Comparison of ENCODE assay signal across 18 cellular contexts in the genomic region with DNA sequence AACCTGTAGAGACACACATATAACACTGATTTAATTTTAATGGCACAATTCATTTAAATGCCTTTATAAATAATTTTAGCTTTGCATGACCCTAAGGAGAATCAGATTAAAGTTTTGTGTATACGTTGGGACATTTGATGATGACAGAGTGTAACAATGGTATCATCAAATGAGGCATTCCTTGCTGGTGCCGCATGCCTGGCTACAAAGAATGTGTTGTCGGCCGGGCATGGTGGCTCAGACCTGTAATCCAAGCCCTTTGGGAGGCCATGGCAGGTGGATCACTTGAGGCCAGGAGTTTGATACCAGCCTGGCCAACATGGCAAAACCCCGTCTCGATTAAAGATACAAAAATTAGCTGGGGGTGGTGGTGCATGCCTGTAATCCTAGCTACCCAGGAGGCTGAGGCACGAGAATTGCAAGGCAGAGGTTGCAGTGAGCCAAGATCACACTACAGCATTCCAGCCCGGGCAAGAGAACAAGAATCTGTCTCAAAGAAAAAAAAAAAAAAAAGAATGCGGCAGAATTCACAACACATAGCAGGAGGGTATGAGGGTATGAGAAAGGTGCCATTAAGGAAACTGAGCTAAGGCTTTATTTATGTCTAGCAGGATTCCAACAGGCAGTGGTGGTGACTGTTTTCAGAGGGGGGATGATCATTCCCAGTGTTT. TPM values are rescaled to one million over a fixed set of nuclear protein-coding genes. Genes with fewer than 3 reads are reported as not detected.
DNase-seq lines count a peak whose midpoint lies in the region; ATAC-seq, FAIRE-seq and TF ChIP-seq lines count a peak whose summit lies in the region.
"Had no signal": no experiment of that assay in that cellular context is flagged by ENCODE, and none has a peak within 500 bp of the region (broad histone marks: within the 10 kb centered on the region; RNA-seq: fewer than 3 reads in every experiment).

No MANE protein-coding gene starts in this region.

- DNase-seq in heart left ventricle (no peak), cardiac septum (ENCODE audit: low spot score) (no peak), H1 (ENCODE audit: low read depth in 1 of 2, low spot score in 2 of 2) (no peak), left kidney (ENCODE audit: low read depth, low spot score) (peak; percentile 81), WERI-Rb-1 (no peak), glutamatergic neuron (no peak), GM13977 (ENCODE audit: low spot score) (no peak)
- DNase-seq: 8988T; adrenal gland; CD4-positive, alpha-beta T cell; colonic mucosa; NCI-H1417; pancreas; spleen; stimulated activated naive B cell treated with anti-CD40 and anti-IgM and Interleukin-4, amounts not matched to agents 10 μg/mL and 1 μg/mL and 100 μg/mL, for 72 hours had no signal

- H3K4ac ChIP-seq in H1 (replicated peaks; ENCODE audit: insufficient read length, low read depth, low read length), result no peak overlapping the region

- peaks cover 3 to 78% of the 10 kb centered on the region in 2 experiments for H3K79me2 ChIP-seq in H1 (ENCODE audit: control insufficient read depth in 1 of 2, insufficient read depth in 2 of 2, low read length in 2 of 2)

- no peak overlapping the region for H3K56ac ChIP-seq in H1 (replicated peaks; ENCODE audit: insufficient read length, low read depth, low read length)

- H3K4me3 ChIP-seq in heart left ventricle (no peak overlapping the region), H1 (ENCODE audit: extremely low read depth in 1 of 4, insufficient read depth in 2 of 4, low read depth in 3 of 4, low read length in 4 of 4) (no peak overlapping the region), WERI-Rb-1 (ENCODE audit: low read depth, low read length) (no peak overlapping the region)
- H3K4me3 ChIP-seq: adrenal gland, colonic mucosa, pancreas, spleen, tibial nerve had no signal

- H3K27ac ChIP-seq in heart left ventricle, result no peak overlapping the region
- H3K27ac ChIP-seq in H1 (ENCODE audit: low read depth, low read length), result no peak overlapping the region
- no peak overlapping the region for H3K27ac ChIP-seq in WERI-Rb-1
- H3K27ac ChIP-seq: adrenal gland, colonic mucosa, pancreas, spleen, tibial nerve had no signal

- peaks cover 1% of the 10 kb centered on the region for H3K27me3 Mint-ChIP-seq in glutamatergic neuron (ENCODE audit: unreplicated experiment)

- POLR2A ChIA-PET in H1 (lab: Charles Lee; ENCODE audit: partially characterized antibody), result interaction anchor here (1.3 to 1.4 kb wide), 2 partner anchors 57 to 59 kb away, joined by 3 to 5 read pairs; a partner anchor contains a TSS

- H3K27me3 ChIP-seq in heart left ventricle (no peaks in the 10 kb centered on the region), H1 (replicated peaks in 1 of 4; ENCODE audit: control insufficient read depth in 3 of 4, extremely low read depth in 1 of 4, insufficient read depth in 3 of 4, low read length in 3 of 4) (no peaks in the 10 kb centered on the region), WERI-Rb-1 (ENCODE audit: insufficient read depth, low read depth, severe bottlenecking) (no peaks in the 10 kb centered on the region)
- H3K27me3 ChIP-seq: adrenal gland, colonic mucosa, pancreas, spleen, tibial nerve had no signal

- CTCF ChIA-PET in H1 (lab: Charles Lee; ENCODE audit: partially characterized antibody), result interaction anchor here (0.7 to 1.7 kb wide), 9 partner anchors 14 to 160 kb away, joined by 3 to 5 read pairs (median 3); no protein-coding TSS in a partner anchor

- no peak for TF ChIP-seq CTCF in heart left ventricle (IDR thresholded peaks at IDR 0.05)
- no peak for TF ChIP-seq CTCF in H1 (IDR thresholded peaks at IDR 0.05; ENCODE audit: control extremely low read depth in 1 of 3, insufficient read depth in 1 of 3, low read depth in 1 of 3, low read length in 3 of 3)
- TF ChIP-seq CTCF in WERI-Rb-1 (IDR thresholded peaks at IDR 0.05; ENCODE audit: low read depth, low read length), result no peak
- TF ChIP-seq CTCF in glutamatergic neuron (IDR thresholded peaks at IDR 0.05; ENCODE audit: partially characterized antibody, unreplicated experiment), result no peak
- TF ChIP-seq CTCF in GM13977 (IDR thresholded peaks at IDR 0.05; ENCODE audit: extremely low read depth, insufficient read depth, missing control alignments), result no peak

- no peak for TF ChIP-seq POLR2A in heart left ventricle (IDR thresholded peaks at IDR 0.05)
- no peak for TF ChIP-seq POLR2A in H1 (IDR thresholded peaks at IDR 0.05; ENCODE audit: control extremely low read depth in 1 of 2, low read depth in 2 of 2, low read length in 2 of 2)

- H3K36me3 ChIP-seq in heart left ventricle (no peaks in the 10 kb centered on the region), H1 (ENCODE audit: control insufficient read depth in 2 of 4, insufficient read depth in 4 of 4, low read length in 3 of 4) (no peaks in the 10 kb centered on the region), WERI-Rb-1 (no peaks in the 10 kb centered on the region)
- H3K36me3 ChIP-seq: adrenal gland, colonic mucosa, pancreas, spleen, tibial nerve had no signal

- no peaks in the 10 kb centered on the region for H3K36me3 Mint-ChIP-seq in glutamatergic neuron (ENCODE audit: unreplicated experiment)
- H3K36me3 Mint-ChIP-seq: stimulated activated naive B cell treated with anti-CD40 and anti-IgM and Interleukin-4, amounts not matched to agents 10 μg/mL and 1 μg/mL and 100 μg/mL, for 72 hours had no signal

- in situ Hi-C loops in GM13977 (cut with MboI; ENCODE audit: low pct_unique_long_range_greater_than_20kb, low sequenced_read_pairs, unreplicated experiment), result no loop called here

- intact Hi-C loops in heart left ventricle (cut with DNase I) (loop anchor here in 2 of 10 donors (5.0 to 10.0 kb wide), 3 partner anchors 52 to 88 kb away; no protein-coding TSS in a partner anchor), cardiac septum (cut with DNase I) (no loop called here)

- no peak overlapping the region for H2BK15ac ChIP-seq in H1 (ENCODE audit: low read length)

- 0 out of 2 replicates have a peak overlapping the region, but pooled peaks have one; percentile 11 for H2BK5ac ChIP-seq in H1 (ENCODE audit: low read depth, low read length)

- no peak overlapping the region for H4K8ac ChIP-seq in H1 (ENCODE audit: extremely low read depth, insufficient read depth, low read length)

- H3K18ac ChIP-seq in H1 (ENCODE audit: extremely low read depth, low read length), result no peak overlapping the region

- peaks cover 6% of the 10 kb centered on the region for H3K4me1 Mint-ChIP-seq in glutamatergic neuron (ENCODE audit: low read depth, unreplicated experiment)
- H3K4me1 Mint-ChIP-seq: stimulated activated naive B cell treated with anti-CD40 and anti-IgM and Interleukin-4, amounts not matched to agents 10 μg/mL and 1 μg/mL and 100 μg/mL, for 72 hours had no signal

- H3K9me3 Mint-ChIP-seq in glutamatergic neuron (ENCODE audit: unreplicated experiment), result no peaks in the 10 kb centered on the region
- H3K9me3 Mint-ChIP-seq: activated T-helper 2 cell treated with anti-CD3 and anti-CD28 coated beads, Interferon-gamma antibody, Interleukin-2, Interleukin-4, amounts not matched to agents 10 μg/mL and 5 μg/mL and 100 μg/mL, durations not matched to agents 14 hours and 24 hours and 36 hours; CD4-positive, alpha-beta T cell; stimulated activated naive B cell treated with anti-CD40 and anti-IgM and Interleukin-4, amounts not matched to agents 10 μg/mL and 1 μg/mL and 100 μg/mL, for 72 hours had no signal

- H3K4me2 ChIP-seq in H1 (ENCODE audit: insufficient read depth in 1 of 2, low read depth in 2 of 2, low read length in 2 of 2), result no peak overlapping the region

- H2BK120ac ChIP-seq in H1 (replicated peaks; ENCODE audit: low read depth, low read length), result no peak overlapping the region

- H3K14ac ChIP-seq in H1 (ENCODE audit: insufficient read length), result no peak overlapping the region

- no peak overlapping the region for H2AFZ ChIP-seq in H1 (ENCODE audit: low read length)

- H3K27ac Mint-ChIP-seq in glutamatergic neuron (ENCODE audit: unreplicated experiment), result no peak overlapping the region
- H3K27ac Mint-ChIP-seq: activated T-helper 2 cell treated with anti-CD3 and anti-CD28 coated beads, Interferon-gamma antibody, Interleukin-2, Interleukin-4, amounts not matched to agents 10 μg/mL and 5 μg/mL and 100 μg/mL, durations not matched to agents 14 hours and 24 hours and 36 hours; CD4-positive, alpha-beta T cell; stimulated activated naive B cell treated with anti-CD40 and anti-IgM and Interleukin-4, amounts not matched to agents 10 μg/mL and 1 μg/mL and 100 μg/mL, for 72 hours had no signal

- no peak overlapping the region for H2AK5ac ChIP-seq in H1 (ENCODE audit: low read depth, low read length)

- no peak overlapping the region for H3K4me3 Mint-ChIP-seq in glutamatergic neuron (ENCODE audit: unreplicated experiment)
- H3K4me3 Mint-ChIP-seq: CD4-positive, alpha-beta T cell; stimulated activated naive B cell treated with anti-CD40 and anti-IgM and Interleukin-4, amounts not matched to agents 10 μg/mL and 1 μg/mL and 100 μg/mL, for 72 hours had no signal

- H4K5ac ChIP-seq in H1 (ENCODE audit: insufficient read length, low read depth, low read length), result no peak overlapping the region

- H3K9me3 ChIP-seq in heart left ventricle (no peaks in the 10 kb centered on the region), H1 (ENCODE audit: insufficient read depth in 2 of 2, low read depth in 1 of 2, low read length in 1 of 2) (no peaks in the 10 kb centered on the region), WERI-Rb-1 (ENCODE audit: severe bottlenecking) (no peaks in the 10 kb centered on the region)
- H3K9me3 ChIP-seq: adrenal gland, colonic mucosa, pancreas, spleen, tibial nerve had no signal

- no peak overlapping the region for H3K23ac ChIP-seq in H1 (ENCODE audit: insufficient read length)

- no peaks in the 10 kb centered on the region for H3K23me2 ChIP-seq in H1 (ENCODE audit: low read depth, low read length)

- 78 to 88% (median 86%) methylated on average over 9 of the region's 9 CpGs for WGBS in heart left ventricle, 4 donors
- WGBS in H1 (ENCODE audit: extremely low coverage in 1 of 2, insufficient coverage in 1 of 2, insufficient read length in 1 of 2, insufficient replicate concordance in 2 of 2, low coverage in 1 of 2, low lambda C conversion rate in 2 of 2, missing lambda C conversion rate in 1 of 2), 2 experiments, result 91% methylated on average over 9 of the region's 9 CpGs; no CpG with 5 or more reads in 1 of the 2 experiments

- no peak overlapping the region for H2BK20ac ChIP-seq in H1 (ENCODE audit: low read length)

- peaks cover 10% of the 10 kb centered on the region; the same call in 1 of the 2 replicates for H3K79me1 ChIP-seq in H1 (ENCODE audit: low read depth, low read length)

- FAIRE-seq in H1 (lab: Jason Lieb, UNC), result no peak
- FAIRE-seq: pancreas had no signal

- H3K9ac ChIP-seq in H1 (replicated peaks in 1 of 4; ENCODE audit: extremely low read depth in 1 of 4, low read depth in 3 of 4, low read length in 3 of 4), result no peak overlapping the region

- H4K91ac ChIP-seq in H1 (replicated peaks; ENCODE audit: insufficient read length, low read length), result no peak overlapping the region

- TF ChIP-seq RAD21 in H1 (IDR thresholded peaks at IDR 0.05 in 1 of 2, conservative IDR thresholded peaks at IDR 0.05 in 1 of 2; ENCODE audit: low read depth in 2 of 2, low read length in 2 of 2), result no peak

- no peak for TF ChIP-seq EP300 in H1 (IDR thresholded peaks at IDR 0.05; ENCODE audit: borderline replicate concordance in 1 of 2, low read depth in 2 of 2, low read length in 2 of 2)

- H4K20me1 ChIP-seq in H1 (replicated peaks in 1 of 2; ENCODE audit: control insufficient read depth in 1 of 2, insufficient read depth in 2 of 2, low read length in 2 of 2), result peaks cover 0 to 6% of the 10 kb centered on the region in 2 experiments

- peak in 3 of 4 donors; percentile 18 to 77 (median 50) for ATAC-seq in heart left ventricle
- ATAC-seq in HG02938 (IDR thresholded peaks at IDR 0.05; ENCODE audit: unreplicated experiment), result no peak
- ATAC-seq: pancreas; stimulated activated naive B cell treated with anti-CD40 and anti-IgM and Interleukin-4, amounts not matched to agents 10 μg/mL and 1 μg/mL and 100 μg/mL, for 72 hours had no signal

- no peak overlapping the region for H2BK12ac ChIP-seq in H1 (ENCODE audit: low read depth, low read length)

- peaks cover 0 to 35% (median 5%) of the 10 kb centered on the region in 12 donors for H3K4me1 ChIP-seq in heart left ventricle
- H3K4me1 ChIP-seq in H1 (replicated peaks in 1 of 4; ENCODE audit: control insufficient read depth in 3 of 4, insufficient read depth in 4 of 4, low read length in 3 of 4), result peaks cover 0 to 6% (median under 1%) of the 10 kb centered on the region in 4 experiments; a peak in 1 of 7 replicates
- H3K4me1 ChIP-seq: colonic mucosa, pancreas had no signal

RNA-seq across cellular contexts. Expression of a gene that starts 58.9 kb away (rescaled TPM):
- 10 to 100 TPM; 25.3 to 52.0 (median 45.9) TPM for total RNA-seq in heart left ventricle
- 10 to 100 TPM in 1 of 2 donors, 1 to 10 TPM in 1; 8.7 to 23.9 TPM for polyA plus RNA-seq in heart left ventricle
- 67.7 TPM for total RNA-seq in cardiac septum
- total RNA-seq in H1 (2021; fragmentation: NEBNext Ultra II Directional; extraction: Animal tissue kit (Norgen Biotek cat#: 25700)), result 77.4 and 93.6 TPM in 2 replicates
- polyA plus RNA-seq in H1 (2011; rRNA removed), result 14.4 and 19.8 TPM in 2 replicates
- polyA plus RNA-seq in H1 (2011; cell fraction: cytosol; rRNA removed), result 15.5 TPM
- 38.0 TPM for polyA plus RNA-seq in H1 (2011; cell fraction: nucleus; rRNA removed)
- 11.9 to 20.9 TPM (median 16.0 TPM) in 4 replicates for polyA plus RNA-seq in H1 (2012, experiment 1 of 2)
- 2.1 TPM for polyA plus RNA-seq in H1 (2012, experiment 2 of 2)
- 22.6 TPM for polyA plus RNA-seq in H1 (2013, experiment 1 of 2)
- 21.4 TPM for polyA plus RNA-seq in H1 (2013, experiment 2 of 2)
- 76.1 and 85.9 TPM in 2 replicates for polyA minus RNA-seq in H1 (2011; rRNA and poly(A)+ RNA removed)
- 44.8 TPM for polyA minus RNA-seq in H1 (2011; cell fraction: cytosol; rRNA and poly(A)+ RNA removed)
- 80.0 TPM for polyA minus RNA-seq in H1 (2011; cell fraction: nucleus; rRNA and poly(A)+ RNA removed)
- 1.7 TPM for total RNA-seq in glutamatergic neuron (ENCODE audit: unreplicated experiment)
